33 cellular contexts compared by ENCODE assay signal in the genomic region with DNA sequence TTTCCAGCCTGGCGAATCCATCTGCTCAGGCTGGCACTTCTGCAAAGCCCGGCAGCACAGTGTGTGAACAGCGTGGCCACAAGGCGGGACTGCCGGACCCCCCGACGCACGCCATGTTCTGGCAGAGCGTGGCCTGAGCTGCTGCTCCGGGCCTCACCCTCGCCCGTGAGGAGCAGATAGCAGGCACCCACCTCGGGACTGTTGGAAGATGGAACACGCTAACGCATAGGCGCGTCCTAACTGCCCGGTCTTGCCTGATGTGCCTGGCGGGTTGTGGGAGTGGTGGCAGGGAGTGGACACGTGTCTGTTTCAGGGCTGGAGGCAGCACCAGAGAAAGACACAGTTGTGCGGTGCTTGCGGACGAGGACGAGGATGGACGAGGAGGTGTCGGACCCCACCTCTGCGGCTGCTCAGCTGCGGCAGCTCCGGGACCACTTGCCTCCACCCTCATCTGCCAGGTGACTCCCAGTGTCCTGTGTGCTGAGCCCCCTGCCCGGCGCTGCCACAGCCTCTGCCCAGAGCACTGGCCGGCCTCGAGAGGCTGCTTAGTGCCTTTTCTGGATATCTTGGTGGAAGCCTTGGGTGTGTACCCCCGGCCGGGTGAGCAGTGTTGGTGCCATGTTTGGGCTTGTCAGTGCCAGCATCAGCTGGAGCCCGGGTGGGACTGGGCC. TPM values are rescaled to one million over a fixed set of nuclear protein-coding genes. Genes with fewer than 3 reads are reported as not detected.
DNase-seq lines count a peak whose midpoint lies in the region; ATAC-seq, FAIRE-seq and TF ChIP-seq lines count a peak whose summit lies in the region.
"Had no signal": no experiment of that assay in that cellular context is flagged by ENCODE, and none has a peak within 500 bp of the region (broad histone marks: within the 10 kb centered on the region; RNA-seq: fewer than 3 reads in every experiment).

No MANE protein-coding gene starts in this region.

- no peaks in the 10 kb centered on the region for H3K9me3 ChIP-seq in body of pancreas
- H3K9me3 ChIP-seq in kidney (ENCODE audit: control insufficient read depth in 1 of 2, low read length in 2 of 2) = no peaks in the 10 kb centered on the region
- H3K9me3 ChIP-seq in sigmoid colon = no peaks in the 10 kb centered on the region
- H3K9me3 ChIP-seq: stomach had no signal

- H3K4me1 ChIP-seq in body of pancreas (peaks cover 14% of the 10 kb centered on the region), kidney (ENCODE audit: control insufficient read depth in 1 of 2, insufficient read depth in 1 of 2, low read depth in 1 of 2, low read length in 2 of 2) (no peaks in the 10 kb centered on the region), sigmoid colon (no peaks in the 10 kb centered on the region)

- H3K4me3 ChIP-seq in body of pancreas = no peak overlapping the region
- H3K4me3 ChIP-seq in kidney (ENCODE audit: low read length in 2 of 2) = no peak overlapping the region
- no peak overlapping the region for H3K4me3 ChIP-seq in sigmoid colon
- H3K4me3 ChIP-seq: BLaER1 treated with 17β-estradiol and CSF1 and Interleukin-3, amounts not matched to agents 10 nM and 100 nM; GM23248; stomach had no signal

- DNase-seq in G401 (ENCODE audit: low spot score) = peak; percentile 39
- DNase-seq in body of pancreas = peak in 3 of 4 donors; percentile 5 to 9 (median 8)
- DNase-seq in kidney = peak; percentile 60
- DNase-seq in sigmoid colon = peak; percentile 56
- no peak for DNase-seq in activated CD8-positive, alpha-beta T cell treated with anti-CD3 and anti-CD28 coated beads for 36 hours
- DNase-seq in KBM-7 = no peak
- DNase-seq in GM12892 (ENCODE audit: insufficient read length) = no peak
- DNase-seq: activated CD4-positive, alpha-beta T cell treated with anti-CD3 and anti-CD28 coated beads for 48 hours; activated CD8-positive, alpha-beta memory T cell treated with anti-CD3 and anti-CD28 coated beads for 24 hours; activated T-cell treated with anti-CD3 and anti-CD28 coated beads for 4 hours; central memory CD4-positive, alpha-beta T cell; dermis blood vessel endothelial cell; GM23248; midbrain; MV-4-11; naive thymus-derived CD4-positive, alpha-beta T cell; NCI-H1436; NCI-H226; NCI-H69; SIG-M5; stimulated activated CD4-positive, alpha-beta T cell treated with anti-CD3 and anti-CD28 coated beads, Interleukin-12 subunit alpha, Interleukin-12 subunit beta, amount 100 ng/mL, for 4 hours; stimulated activated CD4-positive, alpha-beta T cell treated with anti-CD3 and anti-CD28 coated beads, Interleukin-2, amount 100 ng/mL, for 48 hours; stomach had no signal

- no peak for ATAC-seq in body of pancreas
- no peak for ATAC-seq in activated CD8-positive, alpha-beta T cell treated with anti-CD3 and anti-CD28 coated beads for 36 hours
- ATAC-seq: esophagus mucosa; naive thymus-derived CD4-positive, alpha-beta T cell; Panc1 had no signal

- H3K27ac Mint-ChIP-seq in activated CD8-positive, alpha-beta T cell treated with anti-CD3 and anti-CD28 coated beads for 36 hours = no peak overlapping the region
- H3K27ac Mint-ChIP-seq: activated naive CD8-positive, alpha-beta T cell; naive thymus-derived CD4-positive, alpha-beta T cell had no signal

- H3K36me3 ChIP-seq in body of pancreas (replicated peaks in 1 of 2; ENCODE audit: insufficient read depth in 1 of 2, low read depth in 2 of 2) = peaks cover 0 to 7% of the 10 kb centered on the region in 2 donors
- peaks cover 0 to 9% of the 10 kb centered on the region in 2 donors for H3K36me3 ChIP-seq in kidney (ENCODE audit: control insufficient read depth in 1 of 2, insufficient read depth in 2 of 2, low read length in 2 of 2)
- H3K36me3 ChIP-seq in sigmoid colon = peaks cover 5 to 75% (median 18%) of the 10 kb centered on the region in 4 donors

- no peaks in the 10 kb centered on the region for H3K9me3 Mint-ChIP-seq in activated CD8-positive, alpha-beta T cell treated with anti-CD3 and anti-CD28 coated beads for 36 hours

- POLR2A ChIA-PET in activated CD8-positive, alpha-beta T cell treated with anti-CD3 and anti-CD28 coated beads for 36 hours (lab: Charles Lee) = no interaction called here

- H3K27ac ChIP-seq in body of pancreas (no peak overlapping the region), kidney (ENCODE audit: low read depth in 2 of 2, low read length in 2 of 2) (no peak overlapping the region), sigmoid colon (no peak overlapping the region)
- H3K27ac ChIP-seq: BLaER1 treated with 17β-estradiol and CSF1 and Interleukin-3, amounts not matched to agents 10 nM and 100 nM; GM23248; stomach had no signal

- TF ChIP-seq CTCF in body of pancreas (IDR thresholded peaks at IDR 0.05) (no peak), kidney (IDR thresholded peaks at IDR 0.05; ENCODE audit: borderline replicate concordance, extremely low read depth, insufficient read depth) (no peak), sigmoid colon (IDR thresholded peaks at IDR 0.05) (no peak)
- TF ChIP-seq CTCF in activated CD8-positive, alpha-beta T cell treated with anti-CD3 and anti-CD28 coated beads for 36 hours (IDR thresholded peaks at IDR 0.05) = no peak

- no peaks in the 10 kb centered on the region for H3K4me1 Mint-ChIP-seq in activated CD8-positive, alpha-beta T cell treated with anti-CD3 and anti-CD28 coated beads for 36 hours (ENCODE audit: low read depth)

- WGBS in body of pancreas, 2 donors = 89 to 97% methylated on average over 14 to 36 of the region's 36 CpGs
- 94 to 96% methylated on average over 36 of the region's 36 CpGs for WGBS in sigmoid colon, 2 donors

- intact Hi-C loops in body of pancreas (cut with DNase I) = no loop called here
- intact Hi-C loops in kidney (cut with DNase I) = no loop called here
- intact Hi-C loops in sigmoid colon (cut with DNase I) = no loop called here
- intact Hi-C loops in activated CD8-positive, alpha-beta T cell treated with anti-CD3 and anti-CD28 coated beads for 36 hours (cut with micrococcal nuclease) = no loop called here

- in situ Hi-C loops in G401 (cut with HindIII; ENCODE audit: low sequenced_read_pairs) = no loop called here
- in situ Hi-C loops in KBM-7 (cut with MboI; ENCODE audit: low pct_unique_long_range_greater_than_20kb, low sequenced_read_pairs) = no loop called here

- peaks cover 11% of the 10 kb centered on the region for H3K36me3 Mint-ChIP-seq in activated CD8-positive, alpha-beta T cell treated with anti-CD3 and anti-CD28 coated beads for 36 hours (ENCODE audit: low read depth)

- H3K27me3 ChIP-seq in body of pancreas (no peaks in the 10 kb centered on the region), sigmoid colon (no peaks in the 10 kb centered on the region)
- H3K27me3 ChIP-seq: stomach had no signal

- FAIRE-seq in kidney (lab: Jason Lieb, UNC) = no peak
- no peak for FAIRE-seq in GM12892 (lab: Jason Lieb, UNC)
- FAIRE-seq: islet of Langerhans had no signal

- H3K9ac ChIP-seq in kidney (ENCODE audit: low read length in 2 of 2) = no peak overlapping the region
- H3K9ac ChIP-seq: GM23248 had no signal

- TF ChIP-seq POLR2A in body of pancreas (IDR thresholded peaks at IDR 0.05) (no peak), sigmoid colon (IDR thresholded peaks at IDR 0.05) (no peak), GM12892 (IDR thresholded peaks at IDR 0.05; ENCODE audit: low read depth, low read length) (no peak)

- H3K27me3 Mint-ChIP-seq in activated CD8-positive, alpha-beta T cell treated with anti-CD3 and anti-CD28 coated beads for 36 hours = no peaks in the 10 kb centered on the region
- H3K27me3 Mint-ChIP-seq: activated naive CD8-positive, alpha-beta T cell; naive thymus-derived CD4-positive, alpha-beta T cell had no signal

- H3K4me3 Mint-ChIP-seq in activated CD8-positive, alpha-beta T cell treated with anti-CD3 and anti-CD28 coated beads for 36 hours = no peak overlapping the region
- H3K4me3 Mint-ChIP-seq: activated naive CD8-positive, alpha-beta T cell; naive thymus-derived CD4-positive, alpha-beta T cell had no signal

- CTCF ChIA-PET in activated CD8-positive, alpha-beta T cell treated with anti-CD3 and anti-CD28 coated beads for 36 hours (lab: Charles Lee) = no interaction called here

- TF ChIP-seq EP300 in sigmoid colon (IDR thresholded peaks at IDR 0.05) = no peak

RNA-seq across cellular contexts. Expression of gene UVSSA, which starts 28.2 kb away (rescaled TPM):
- 3.6 and 8.8 TPM in 2 replicates for total RNA-seq in G401 (2014; rRNA removed; shearing (Covaris generic))
- 10 to 100 TPM; 18.2 to 26.0 TPM for total RNA-seq in body of pancreas
- 32.5 TPM for total RNA-seq in kidney
- polyA plus RNA-seq in kidney (ENCODE audit: insufficient read depth, low read depth, low replicate concordance) = 5.2 TPM
- 10 to 100 TPM in 2 of 4 donors, 1 to 10 TPM in 2; 7.1 to 17.4 (median 10.4) TPM for total RNA-seq in sigmoid colon
- 10 to 100 TPM in 1 of 3 donors, 1 to 10 TPM in 2; 1.8 to 18.7 (median 4.6) TPM for polyA plus RNA-seq in sigmoid colon
- total RNA-seq in activated CD8-positive, alpha-beta T cell treated with anti-CD3 and anti-CD28 coated beads for 36 hours = 10 to 100 TPM; 18.6 to 20.2 TPM
- polyA plus RNA-seq in GM12892 (2012; ENCODE audit: missing spikeins) = 12.7 TPM

RNA-seq across cellular contexts. Expression of gene NKX1-1, which starts 31.1 kb away (rescaled TPM):
- not detected in 2 replicates for total RNA-seq in G401 (2014; rRNA removed; shearing (Covaris generic))
- not detected for total RNA-seq in body of pancreas
- total RNA-seq in kidney = not detected
- polyA plus RNA-seq in kidney (ENCODE audit: insufficient read depth, low read depth, low replicate concordance) = not detected
- total RNA-seq in sigmoid colon = not detected
- polyA plus RNA-seq in sigmoid colon = not detected
- not detected for total RNA-seq in activated CD8-positive, alpha-beta T cell treated with anti-CD3 and anti-CD28 coated beads for 36 hours
- polyA plus RNA-seq in GM12892 (2012; ENCODE audit: missing spikeins) = not detected
- total RNA-seq: dermis blood vessel endothelial cell; esophagus mucosa; fibroblast of villous mesenchyme; GM23248; liver; naive thymus-derived CD4-positive, alpha-beta T cell; osteocyte; stomach had no signal
- polyA plus RNA-seq: AG04450; GM23248; liver; naive thymus-derived CD4-positive, alpha-beta T cell; stomach; thymus had no signal

Comparison
In these comparisons a context has a peak if more than half of its experiments do, and no peak if none do; other contexts are left out.
1. DNase-seq: peak in G401 (single experiment), body of pancreas (3 of 4), kidney (single experiment) and sigmoid colon (single experiment); none in activated CD8-positive, alpha-beta T cell treated with anti-CD3 and anti-CD28 coated beads for 36 hours (single experiment), KBM-7 (single experiment) and GM12892 (single experiment).